ENCODE assay signal across 1 cellular context in the genomic region with DNA sequence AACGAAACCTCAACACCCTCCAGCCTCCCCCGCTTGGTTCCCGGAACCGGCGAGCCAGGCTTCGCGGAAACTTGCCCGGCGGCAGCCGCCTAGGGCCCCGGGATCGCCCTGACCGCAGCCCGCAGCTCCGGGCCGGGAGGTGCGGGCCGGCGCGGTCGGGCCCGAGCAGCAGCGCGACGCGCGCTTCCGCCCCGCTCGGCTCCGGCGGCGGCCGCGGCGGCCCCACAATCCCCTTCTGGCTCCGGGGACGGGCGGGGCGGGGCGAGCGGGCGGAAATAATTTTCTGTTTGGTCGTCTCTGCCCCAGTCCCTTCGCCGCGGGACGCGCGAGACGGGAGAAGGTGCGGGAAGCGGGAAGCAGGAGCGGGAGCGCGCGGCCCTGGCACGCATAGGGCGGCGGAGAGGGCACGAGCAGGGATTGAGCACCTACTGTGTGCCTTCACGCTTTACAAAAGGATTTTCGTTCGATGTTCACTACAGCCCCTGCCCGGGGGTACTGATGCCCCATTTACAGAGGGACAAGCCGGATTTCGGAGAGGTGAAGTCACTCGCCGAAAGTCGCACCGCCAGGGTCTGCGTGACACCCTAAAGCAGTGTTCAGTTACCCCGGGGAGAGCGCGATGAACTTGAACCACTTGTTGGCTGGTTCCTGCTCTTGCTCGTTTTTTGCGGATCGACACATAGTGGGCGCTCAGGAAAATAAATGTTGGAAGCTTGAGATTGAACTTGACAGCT.
A peak's percentile ranks its signal among the peaks of the same experiment; 100 is the strongest.
TF ChIP-seq lines count a peak whose summit lies in the region.

No MANE protein-coding gene starts in this region.

TF ChIP-seq in K562, 482 proteins besides CTCF, POLR2A, EP300 and RAD21 (continued from another document):
- no peak for TF ChIP-seq E2F5 (CRISPR knock-in tag; IDR thresholded peaks at IDR 0.05)
- TF ChIP-seq SRSF9 (IDR thresholded peaks at IDR 0.05; ENCODE audit: borderline replicate concordance, low read depth, low read length) = no peak
- TF ChIP-seq, protein P1, sequence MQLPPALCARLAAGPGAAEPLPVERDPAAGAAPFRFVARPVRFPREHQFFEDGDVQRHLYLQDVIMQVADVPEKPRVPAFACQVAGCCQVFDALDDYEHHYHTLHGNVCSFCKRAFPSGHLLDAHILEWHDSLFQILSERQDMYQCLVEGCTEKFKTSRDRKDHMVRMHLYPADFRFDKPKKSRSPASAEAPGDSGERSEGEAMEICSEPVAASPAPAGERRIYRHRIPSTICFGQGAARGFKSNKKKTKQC (CRISPR knock-in tag; IDR thresholded peaks at IDR 0.05) = 0 out of 2 replicates have a peak, but pooled peaks have one; percentile 15
- TF ChIP-seq NFYB (IDR thresholded peaks at IDR 0.05; ENCODE audit: extremely low read depth, insufficient read length) = no peak
- 0 out of 2 replicates have a peak, but pooled peaks have one; percentile 26 for TF ChIP-seq TCF7L2 (IDR thresholded peaks at IDR 0.05; ENCODE audit: low read depth, low read length)
- TF ChIP-seq CCNT2 (IDR thresholded peaks at IDR 0.05; ENCODE audit: borderline replicate concordance, extremely low read depth, insufficient read length, low read depth, low read length) = peak; percentile 93
- TF ChIP-seq ZNF133 (CRISPR knock-in tag; IDR thresholded peaks at IDR 0.05) = no peak
- peak; percentile 52; the same call in 1 of the 2 replicates for TF ChIP-seq ZNF395 (CRISPR knock-in tag; IDR thresholded peaks at IDR 0.05)
- TF ChIP-seq NR2C1 (IDR thresholded peaks at IDR 0.05) = 0 out of 2 replicates have a peak, but pooled peaks have one; percentile 32
- TF ChIP-seq NR2C1 (tag; IDR thresholded peaks at IDR 0.05) = peak; percentile 61
- TF ChIP-seq GABPA (tag; conservative IDR thresholded peaks at IDR 0.05; ENCODE audit: low read depth) = peak; percentile 89
- TF ChIP-seq RFX7 (CRISPR knock-in tag; IDR thresholded peaks at IDR 0.05) = no peak
- peak; percentile 85 for TF ChIP-seq SUPT5H (IDR thresholded peaks at IDR 0.05)
- no peak for TF ChIP-seq SETDB1 (IDR thresholded peaks at IDR 0.05; ENCODE audit: low read length)
- TF ChIP-seq ILF3 (IDR thresholded peaks at IDR 0.05; ENCODE audit: borderline replicate concordance) = no peak
- TF ChIP-seq BDP1 (IDR thresholded peaks at IDR 0.05; ENCODE audit: insufficient read depth, insufficient read length) = no peak
- TF ChIP-seq PTBP1 (IDR thresholded peaks at IDR 0.05; ENCODE audit: low read depth, low read length) = no peak
- no peak for TF ChIP-seq ATF4 (CRISPR knock-in tag; IDR thresholded peaks at IDR 0.05)
- no peak for TF ChIP-seq ZNF134 (CRISPR knock-in tag; conservative IDR thresholded peaks at IDR 0.05)
- TF ChIP-seq ZBTB7A (IDR thresholded peaks at IDR 0.05; ENCODE audit: borderline replicate concordance, control insufficient read depth, low read depth, low read length) = 0 out of 2 replicates have a peak, but pooled peaks have one; percentile 5
- TF ChIP-seq U2AF1 (optimal IDR thresholded peaks at IDR 0.05; ENCODE audit: low read depth, low read length) = peak; percentile 40
- peak; percentile 60 for TF ChIP-seq ZFX (CRISPR knock-in tag; IDR thresholded peaks at IDR 0.05)
- peak; percentile 73; the same call in 1 of the 2 replicates for TF ChIP-seq HMGXB4 (CRISPR knock-in tag; IDR thresholded peaks at IDR 0.05)
- TF ChIP-seq, protein P2, sequence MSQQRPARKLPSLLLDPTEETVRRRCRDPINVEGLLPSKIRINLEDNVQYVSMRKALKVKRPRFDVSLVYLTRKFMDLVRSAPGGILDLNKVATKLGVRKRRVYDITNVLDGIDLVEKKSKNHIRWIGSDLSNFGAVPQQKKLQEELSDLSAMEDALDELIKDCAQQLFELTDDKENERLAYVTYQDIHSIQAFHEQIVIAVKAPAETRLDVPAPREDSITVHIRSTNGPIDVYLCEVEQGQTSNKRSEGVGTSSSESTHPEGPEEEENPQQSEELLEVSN (IDR thresholded peaks at IDR 0.05; ENCODE audit: borderline replicate concordance in 1 of 2, extremely low read depth in 1 of 2, insufficient read depth in 1 of 2, insufficient read length in 1 of 2, low read depth in 1 of 2, low read length in 1 of 2, poor library complexity in 1 of 2, severe bottlenecking in 1 of 2) = peak; percentile 99
- TF ChIP-seq ZBTB2 (IDR thresholded peaks at IDR 0.05) = peak; percentile 28; the same call in 1 of the 2 replicates
- TF ChIP-seq CC2D1A (IDR thresholded peaks at IDR 0.05) = no peak
